28 cellular contexts compared by ENCODE assay signal in the genomic region with DNA sequence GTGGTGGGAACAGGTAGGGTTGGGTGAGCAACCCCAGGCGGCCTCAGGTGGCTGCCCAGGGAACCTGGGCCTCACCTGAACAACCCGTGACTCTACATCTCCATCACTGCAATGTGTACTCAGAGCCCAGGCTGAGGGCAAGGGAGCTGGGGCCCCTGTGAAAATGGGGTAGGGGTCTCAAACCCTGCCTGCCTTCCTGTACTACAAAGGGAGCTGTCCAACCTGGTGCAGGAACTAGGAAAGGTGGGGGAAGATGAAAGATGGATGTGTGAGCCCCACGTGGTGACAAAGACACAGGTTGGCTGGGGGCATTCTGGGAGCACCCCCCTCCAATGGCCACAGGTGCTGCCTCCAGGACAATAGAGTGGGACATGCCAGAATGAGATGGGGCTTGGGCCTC.
"Had no signal": no experiment of that assay in that cellular context is flagged by ENCODE, and none has a peak within 500 bp of the region (broad histone marks: within the 10 kb centered on the region; RNA-seq: fewer than 3 reads in every experiment).

No MANE protein-coding gene starts in this region.

- H3K27ac ChIP-seq: SJCRH30, SK-N-MC had no signal

- ATAC-seq: activated CD8-positive, alpha-beta T cell treated with anti-CD3 and anti-CD28 coated beads for 36 hours; activated T-cell treated with anti-CD3 and anti-CD28 coated beads, Interleukin-2, amount 50 U/mL, for 72 hours; activated T-helper 17 cell treated with anti-CD3 and anti-CD28 coated beads, Interleukin-2, amount 50 U/mL, for 72 hours; Panc1 had no signal

- H3K4me3 Mint-ChIP-seq: activated CD4-positive, alpha-beta T cell treated with anti-CD3 and anti-CD28 coated beads, Interleukin-2, amount 10 ng/mL, durations not matched to agents 24 days and 14 days; activated CD8-positive, alpha-beta T cell treated with anti-CD3 and anti-CD28 coated beads for 36 hours; activated naive CD4-positive, alpha-beta T cell treated with anti-CD3 and anti-CD28 coated beads, Interleukin-2, amount 50 U/mL, for 24 hours; activated naive CD8-positive, alpha-beta T cell treated with anti-CD3 and anti-CD28 coated beads, Interleukin-2, amount 10 ng/mL, durations not matched to agents 7 days and 5 days; activated T-cell treated with anti-CD3 and anti-CD28 coated beads, Interleukin-2, amount 50 U/mL, for 72 hours; activated T-helper 17 cell treated with anti-CD3 and anti-CD28 coated beads, Interleukin-2, amount 50 U/mL, for 72 hours; brain; T-helper 2 cell treated with Interferon-gamma antibody and Interleukin-4, amounts not matched to agents 5 μg/mL and 100 μg/mL, for 36 hours had no signal

- H3K4me3 ChIP-seq: MG63, SJCRH30, SK-N-MC had no signal

- H3K9me3 ChIP-seq: MG63, SJCRH30 had no signal

- H3K4me1 Mint-ChIP-seq: activated T-helper 17 cell treated with anti-CD3 and anti-CD28 coated beads, Interleukin-2, amount 50 U/mL, for 72 hours had no signal

- H3K9me3 Mint-ChIP-seq: activated CD4-positive, alpha-beta T cell treated with anti-CD3 and anti-CD28 coated beads, Interleukin-2, amount 10 ng/mL, durations not matched to agents 24 days and 14 days; activated CD8-positive, alpha-beta T cell treated with anti-CD3 and anti-CD28 coated beads for 36 hours; activated naive CD4-positive, alpha-beta T cell treated with anti-CD3 and anti-CD28 coated beads, Interleukin-2, amount 50 U/mL, for 24 hours; activated naive CD8-positive, alpha-beta T cell treated with anti-CD3 and anti-CD28 coated beads, Interleukin-2, amount 10 ng/mL, durations not matched to agents 7 days and 5 days; activated T-cell treated with anti-CD3 and anti-CD28 coated beads, Interleukin-2, amount 50 U/mL, for 72 hours; activated T-helper 17 cell treated with anti-CD3 and anti-CD28 coated beads, Interleukin-2, amount 50 U/mL, for 72 hours; T-helper 2 cell treated with Interferon-gamma antibody and Interleukin-4, amounts not matched to agents 5 μg/mL and 100 μg/mL, for 36 hours had no signal

- H3K27me3 ChIP-seq: MG63, SJCRH30 had no signal

- H3K36me3 Mint-ChIP-seq: activated naive CD4-positive, alpha-beta T cell treated with anti-CD3 and anti-CD28 coated beads, Interleukin-2, amount 50 U/mL, for 24 hours; activated naive CD8-positive, alpha-beta T cell treated with anti-CD3 and anti-CD28 coated beads, Interleukin-2, amount 10 ng/mL, durations not matched to agents 7 days and 5 days; brain had no signal

- H3K27me3 Mint-ChIP-seq: brain had no signal

- DNase-seq: activated CD4-positive, alpha-beta T cell treated with anti-CD3 and anti-CD28 coated beads, Interleukin-2, amount 10 ng/mL, durations not matched to agents 24 days and 14 days; activated CD4-positive, alpha-beta T cell treated with anti-CD3 and anti-CD28 coated beads, Interleukin-2, amount 50 U/mL, for 4 hours; activated CD8-positive, alpha-beta T cell treated with anti-CD3 and anti-CD28 coated beads for 36 hours; activated gamma-delta T cell; activated naive CD4-positive, alpha-beta T cell treated with Interleukin-2 at 50 U/mL for 16 hours; activated naive CD8-positive, alpha-beta T cell treated with anti-CD3 and anti-CD28 coated beads, Interleukin-2, amount 10 ng/mL, durations not matched to agents 7 days and 5 days; activated T-cell treated with anti-CD3 and anti-CD28 coated beads, Interleukin-2, amount 50 U/mL, for 1 hour; activated T-cell treated with anti-CD3 and anti-CD28 coated beads, Interleukin-2, amount 50 U/mL, for 72 hours; Kasumi-1; KG1; MG63; NCI-H1048; NCI-H1105 treated with DMSO at 0.1 percent for 48 hours; NCI-H1436; NCI-H1694; NCI-H1930; NCI-H2081 treated with DMSO at 0.1 percent for 48 hours; NCI-H226; NCI-H446 treated with DMSO at 0.1 percent for 48 hours; NCI-H524 treated with DMSO at 0.1 percent for 48 hours; SHP77; SJCRH30 had no signal

- H3K36me3 ChIP-seq: MG63, SJCRH30 had no signal

- H3K27ac Mint-ChIP-seq: activated CD4-positive, alpha-beta T cell treated with anti-CD3 and anti-CD28 coated beads, Interleukin-2, amount 10 ng/mL, durations not matched to agents 24 days and 14 days; activated CD8-positive, alpha-beta T cell treated with anti-CD3 and anti-CD28 coated beads for 36 hours; activated naive CD4-positive, alpha-beta T cell treated with anti-CD3 and anti-CD28 coated beads, Interleukin-2, amount 50 U/mL, for 24 hours; activated naive CD8-positive, alpha-beta T cell treated with anti-CD3 and anti-CD28 coated beads, Interleukin-2, amount 10 ng/mL, durations not matched to agents 7 days and 5 days; activated T-cell treated with anti-CD3 and anti-CD28 coated beads, Interleukin-2, amount 50 U/mL, for 72 hours; activated T-helper 17 cell treated with anti-CD3 and anti-CD28 coated beads, Interleukin-2, amount 50 U/mL, for 72 hours; T-helper 2 cell treated with Interferon-gamma antibody and Interleukin-4, amounts not matched to agents 5 μg/mL and 100 μg/mL, for 36 hours had no signal
